In genomic region chr19:27793128-27793643, GRCh38 we compare ENCODE assay signal across 8 cellular contexts.
DNase-seq lines count a peak whose midpoint lies in the region; ATAC-seq and TF ChIP-seq lines count a peak whose summit lies in the region.

No MANE protein-coding gene starts in this region.

- DNase-seq in AG04449 (ENCODE audit: low read depth, low spot score) = peak; percentile 12
- DNase-seq in NCI-H2081 treated with DMSO at 0.1 percent for 48 hours (lab: John Stamatoyannopoulos, UW) = peak; percentile 49
- peak; percentile 89 for DNase-seq in UCSD-AML1 (lab: John Stamatoyannopoulos, UW; ENCODE audit: unreplicated experiment)
- no peak for DNase-seq in chondrocyte (ENCODE audit: low spot score)
- DNase-seq in left kidney (ENCODE audit: low read depth, low spot score) = peak; percentile 93
- peak; percentile 22 to 55 (median 26) for DNase-seq in stimulated activated CD4-positive, alpha-beta T cell treated with anti-CD3 and anti-CD28 coated beads, TNF-alpha, amount 100 ng/mL, for 1 hour (ENCODE audit: low read depth in 3 of 3, low spot score in 1 of 3)

- peak overlapping the region; percentile 96 for H3K4me3 Mint-ChIP-seq in chondrocyte (ENCODE audit: unreplicated experiment)

- CTCF ChIA-PET in AG04449 (lab: Yijun Ruan, JAX) = interaction anchor here (1.1 kb wide), 1 partner anchor 16 kb away, joined by 4 read pairs; no protein-coding TSS in a partner anchor

- peak overlapping the region; percentile 98 for H3K27ac Mint-ChIP-seq in chondrocyte (ENCODE audit: unreplicated experiment)

- peaks cover 11% of the 10 kb centered on the region for H3K9me3 Mint-ChIP-seq in chondrocyte (ENCODE audit: low read depth)

- peaks cover 30% of the 10 kb centered on the region for H3K4me1 Mint-ChIP-seq in chondrocyte (ENCODE audit: low read depth)

- TF ChIP-seq CTCF in AG04449 (IDR thresholded peaks at IDR 0.05; ENCODE audit: insufficient read depth, low read length, missing control alignments) (no peak), chondrocyte (IDR thresholded peaks at IDR 0.05) (no peak)

- no peaks in the 10 kb centered on the region for H3K27me3 Mint-ChIP-seq in chondrocyte (ENCODE audit: low read depth)

- peak overlapping the region; percentile 99 for H3K4me3 ChIP-seq in AG04449 (ENCODE audit: low read depth, low read length)

- ATAC-seq in GM18858 (IDR thresholded peaks at IDR 0.05; ENCODE audit: unreplicated experiment) (peak; percentile 55), HG03064 (IDR thresholded peaks at IDR 0.05; ENCODE audit: low read depth, unreplicated experiment) (peak; percentile 71)

- peaks cover 14% of the 10 kb centered on the region for H3K36me3 Mint-ChIP-seq in chondrocyte (ENCODE audit: low read depth)

- POLR2A ChIA-PET in AG04449 (lab: Yijun Ruan, JAX) = interaction anchor here (1.3 kb wide), 1 partner anchor 10 kb away, joined by 5 read pairs; no protein-coding TSS in a partner anchor
